ENCODE assay signal across 1 cellular context in genomic region chr13:27270594-27271520, GRCh38.
TF ChIP-seq lines count a peak whose summit lies in the region.

TSS of gene RASL11A (plus strand) at chr13:27270830. CDS start at chr13:27270945, 115 bp downstream.

TF ChIP-seq in WTC11, 78 proteins besides CTCF, POLR2A, EP300 and RAD21 (continued from another document):
- TF ChIP-seq NR1H2 (CRISPR knock-in tag; IDR thresholded peaks at IDR 0.05) (no peak), MYBL2 (CRISPR knock-in tag; IDR thresholded peaks at IDR 0.05) (no peak), E2F4 (CRISPR knock-in tag; IDR thresholded peaks at IDR 0.05; ENCODE audit: borderline replicate concordance, low read depth) (no peak), AR (CRISPR knock-in tag; IDR thresholded peaks at IDR 0.05) (no peak), GRHL2 (CRISPR knock-in tag; IDR thresholded peaks at IDR 0.05; ENCODE audit: insufficient replicate concordance, severe bottlenecking) (no peak), ZNF671 (CRISPR knock-in tag; IDR thresholded peaks at IDR 0.05) (no peak), ELF4 (CRISPR knock-in tag; IDR thresholded peaks at IDR 0.05; ENCODE audit: low read depth) (no peak), ESRRA (CRISPR knock-in tag; IDR thresholded peaks at IDR 0.05; ENCODE audit: borderline replicate concordance) (peak; percentile 35; the same call in 1 of the 2 replicates), JAZF1 (CRISPR knock-in tag; IDR thresholded peaks at IDR 0.05) (no peak)
TF ChIP-seq in WTC11: peak in this region for 17.
